In the genomic region with DNA sequence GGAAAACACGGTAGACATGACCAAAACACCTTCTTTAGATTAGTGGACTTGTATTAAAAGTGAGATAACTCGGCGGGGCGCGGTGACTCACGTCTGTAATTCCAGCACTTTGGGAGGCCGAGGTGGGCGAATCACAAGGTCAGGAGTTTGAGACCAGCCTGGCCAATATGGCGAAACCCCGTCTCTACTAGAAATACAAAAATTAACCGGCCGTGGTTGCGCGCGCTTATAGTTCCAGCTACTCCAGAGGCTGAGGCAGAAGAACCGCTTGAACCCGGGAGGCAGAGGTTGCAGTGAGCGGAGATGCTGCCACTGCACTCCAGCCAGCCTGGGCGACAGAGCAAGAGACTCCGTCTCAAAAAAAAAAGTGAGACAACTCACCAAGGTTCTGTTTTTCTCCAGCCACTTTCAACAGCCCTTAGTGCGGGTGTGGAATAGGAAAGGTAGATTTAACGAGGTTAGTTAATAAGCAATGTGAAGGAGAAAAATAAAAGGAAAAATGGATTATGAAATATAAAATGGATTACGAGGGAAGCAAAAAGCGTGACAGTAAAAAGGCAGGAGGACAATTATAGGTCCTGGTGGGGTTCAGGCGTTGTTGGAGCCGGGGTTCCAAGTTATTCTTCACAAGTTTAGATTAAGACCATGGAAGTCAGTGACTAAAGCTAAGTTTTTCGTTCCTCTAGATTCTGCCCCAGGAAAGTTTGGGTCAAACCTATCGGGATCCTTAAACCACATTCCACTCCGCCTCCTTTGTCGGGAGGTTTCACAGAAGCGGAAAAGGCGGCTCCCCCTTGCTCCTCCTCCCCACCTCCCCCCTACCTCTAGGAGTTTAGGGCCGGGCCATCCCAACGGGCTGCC, we compare ENCODE assay signal across 1 cellular context.
TF ChIP-seq lines count a peak whose summit lies in the region.

No MANE protein-coding gene starts in this region.

TF ChIP-seq in GM12878, 131 proteins besides CTCF, POLR2A, EP300 and RAD21 (continued from another document and continues in another):
- TF ChIP-seq, protein P1, sequence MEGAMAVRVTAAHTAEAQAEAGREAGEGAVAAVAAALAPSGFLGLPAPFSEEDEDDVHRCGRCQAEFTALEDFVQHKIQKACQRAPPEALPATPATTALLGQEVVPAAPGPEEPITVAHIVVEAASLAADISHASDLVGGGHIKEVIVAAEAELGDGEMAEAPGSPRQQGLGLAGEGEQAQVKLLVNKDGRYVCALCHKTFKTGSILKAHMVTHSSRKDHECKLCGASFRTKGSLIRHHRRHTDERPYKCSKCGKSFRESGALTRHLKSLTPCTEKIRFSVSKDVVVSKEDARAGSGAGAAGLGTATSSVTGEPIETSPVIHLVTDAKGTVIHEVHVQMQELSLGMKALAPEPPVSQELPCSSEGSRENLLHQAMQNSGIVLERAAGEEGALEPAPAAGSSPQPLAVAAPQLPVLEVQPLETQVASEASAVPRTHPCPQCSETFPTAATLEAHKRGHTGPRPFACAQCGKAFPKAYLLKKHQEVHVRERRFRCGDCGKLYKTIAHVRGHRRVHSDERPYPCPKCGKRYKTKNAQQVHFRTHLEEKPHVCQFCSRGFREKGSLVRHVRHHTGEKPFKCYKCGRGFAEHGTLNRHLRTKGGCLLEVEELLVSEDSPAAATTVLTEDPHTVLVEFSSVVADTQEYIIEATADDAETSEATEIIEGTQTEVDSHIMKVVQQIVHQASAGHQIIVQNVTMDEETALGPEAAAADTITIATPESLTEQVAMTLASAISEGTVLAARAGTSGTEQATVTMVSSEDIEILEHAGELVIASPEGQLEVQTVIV (IDR thresholded peaks at IDR 0.05; ENCODE audit: borderline replicate concordance, partially characterized antibody) = no peak
- TF ChIP-seq POLR2AphosphoS5 (IDR thresholded peaks at IDR 0.05; ENCODE audit: low read length) = no peak
- TF ChIP-seq FOXK2 (IDR thresholded peaks at IDR 0.05) = no peak
- TF ChIP-seq ZBTB11 (CRISPR knock-in tag; IDR thresholded peaks at IDR 0.05) = no peak
- no peak for TF ChIP-seq MYB (IDR thresholded peaks at IDR 0.05; ENCODE audit: borderline replicate concordance, low read depth, low read length)
- TF ChIP-seq WRNIP1 (IDR thresholded peaks at IDR 0.05; ENCODE audit: borderline replicate concordance, low read depth, low read length) = no peak
- TF ChIP-seq GATAD2B (conservative IDR thresholded peaks at IDR 0.05; ENCODE audit: low read depth) = no peak
- TF ChIP-seq RCOR1 (conservative IDR thresholded peaks at IDR 0.05; ENCODE audit: low read depth, low read length) = no peak
- TF ChIP-seq, protein P2, sequence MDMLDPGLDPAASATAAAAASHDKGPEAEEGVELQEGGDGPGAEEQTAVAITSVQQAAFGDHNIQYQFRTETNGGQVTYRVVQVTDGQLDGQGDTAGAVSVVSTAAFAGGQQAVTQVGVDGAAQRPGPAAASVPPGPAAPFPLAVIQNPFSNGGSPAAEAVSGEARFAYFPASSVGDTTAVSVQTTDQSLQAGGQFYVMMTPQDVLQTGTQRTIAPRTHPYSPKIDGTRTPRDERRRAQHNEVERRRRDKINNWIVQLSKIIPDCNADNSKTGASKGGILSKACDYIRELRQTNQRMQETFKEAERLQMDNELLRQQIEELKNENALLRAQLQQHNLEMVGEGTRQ (IDR thresholded peaks at IDR 0.05; ENCODE audit: borderline replicate concordance, low read depth, low read length) = no peak
- TF ChIP-seq KDM1A (IDR thresholded peaks at IDR 0.05; ENCODE audit: borderline replicate concordance) = no peak
- TF ChIP-seq PML (IDR thresholded peaks at IDR 0.05; ENCODE audit: low read length) = no peak
- no peak for TF ChIP-seq LARP7 (IDR thresholded peaks at IDR 0.05)
- 0 out of 2 replicates have a peak, but pooled peaks have one; percentile 21 for TF ChIP-seq CBFB (IDR thresholded peaks at IDR 0.05; ENCODE audit: low read depth)
- TF ChIP-seq RUNX3 (IDR thresholded peaks at IDR 0.05; ENCODE audit: low read length) = no peak; the same call in 1 of the 2 replicates
- TF ChIP-seq EED (IDR thresholded peaks at IDR 0.05; ENCODE audit: low read depth) = no peak
- TF ChIP-seq, protein P3, sequence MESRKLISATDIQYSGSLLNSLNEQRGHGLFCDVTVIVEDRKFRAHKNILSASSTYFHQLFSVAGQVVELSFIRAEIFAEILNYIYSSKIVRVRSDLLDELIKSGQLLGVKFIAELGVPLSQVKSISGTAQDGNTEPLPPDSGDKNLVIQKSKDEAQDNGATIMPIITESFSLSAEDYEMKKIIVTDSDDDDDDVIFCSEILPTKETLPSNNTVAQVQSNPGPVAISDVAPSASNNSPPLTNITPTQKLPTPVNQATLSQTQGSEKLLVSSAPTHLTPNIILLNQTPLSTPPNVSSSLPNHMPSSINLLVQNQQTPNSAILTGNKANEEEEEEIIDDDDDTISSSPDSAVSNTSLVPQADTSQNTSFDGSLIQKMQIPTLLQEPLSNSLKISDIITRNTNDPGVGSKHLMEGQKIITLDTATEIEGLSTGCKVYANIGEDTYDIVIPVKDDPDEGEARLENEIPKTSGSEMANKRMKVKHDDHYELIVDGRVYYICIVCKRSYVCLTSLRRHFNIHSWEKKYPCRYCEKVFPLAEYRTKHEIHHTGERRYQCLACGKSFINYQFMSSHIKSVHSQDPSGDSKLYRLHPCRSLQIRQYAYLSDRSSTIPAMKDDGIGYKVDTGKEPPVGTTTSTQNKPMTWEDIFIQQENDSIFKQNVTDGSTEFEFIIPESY (IDR thresholded peaks at IDR 0.05) = no peak
- TF ChIP-seq ESRRA (IDR thresholded peaks at IDR 0.05; ENCODE audit: low read length) = no peak
- peak; percentile 40; the same call in 1 of the 2 replicates for TF ChIP-seq RELB (IDR thresholded peaks at IDR 0.05; ENCODE audit: low read depth)
- no peak for TF ChIP-seq ZNF274 (IDR thresholded peaks at IDR 0.05; ENCODE audit: insufficient read depth, insufficient read length)
- TF ChIP-seq, protein P4, sequence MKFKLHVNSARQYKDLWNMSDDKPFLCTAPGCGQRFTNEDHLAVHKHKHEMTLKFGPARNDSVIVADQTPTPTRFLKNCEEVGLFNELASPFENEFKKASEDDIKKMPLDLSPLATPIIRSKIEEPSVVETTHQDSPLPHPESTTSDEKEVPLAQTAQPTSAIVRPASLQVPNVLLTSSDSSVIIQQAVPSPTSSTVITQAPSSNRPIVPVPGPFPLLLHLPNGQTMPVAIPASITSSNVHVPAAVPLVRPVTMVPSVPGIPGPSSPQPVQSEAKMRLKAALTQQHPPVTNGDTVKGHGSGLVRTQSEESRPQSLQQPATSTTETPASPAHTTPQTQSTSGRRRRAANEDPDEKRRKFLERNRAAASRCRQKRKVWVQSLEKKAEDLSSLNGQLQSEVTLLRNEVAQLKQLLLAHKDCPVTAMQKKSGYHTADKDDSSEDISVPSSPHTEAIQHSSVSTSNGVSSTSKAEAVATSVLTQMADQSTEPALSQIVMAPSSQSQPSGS (IDR thresholded peaks at IDR 0.05; ENCODE audit: low read length) = no peak
- TF ChIP-seq KAT2A (conservative IDR thresholded peaks at IDR 0.05; ENCODE audit: control insufficient read depth, low read depth, low read length) = no peak
- TF ChIP-seq, protein P5, sequence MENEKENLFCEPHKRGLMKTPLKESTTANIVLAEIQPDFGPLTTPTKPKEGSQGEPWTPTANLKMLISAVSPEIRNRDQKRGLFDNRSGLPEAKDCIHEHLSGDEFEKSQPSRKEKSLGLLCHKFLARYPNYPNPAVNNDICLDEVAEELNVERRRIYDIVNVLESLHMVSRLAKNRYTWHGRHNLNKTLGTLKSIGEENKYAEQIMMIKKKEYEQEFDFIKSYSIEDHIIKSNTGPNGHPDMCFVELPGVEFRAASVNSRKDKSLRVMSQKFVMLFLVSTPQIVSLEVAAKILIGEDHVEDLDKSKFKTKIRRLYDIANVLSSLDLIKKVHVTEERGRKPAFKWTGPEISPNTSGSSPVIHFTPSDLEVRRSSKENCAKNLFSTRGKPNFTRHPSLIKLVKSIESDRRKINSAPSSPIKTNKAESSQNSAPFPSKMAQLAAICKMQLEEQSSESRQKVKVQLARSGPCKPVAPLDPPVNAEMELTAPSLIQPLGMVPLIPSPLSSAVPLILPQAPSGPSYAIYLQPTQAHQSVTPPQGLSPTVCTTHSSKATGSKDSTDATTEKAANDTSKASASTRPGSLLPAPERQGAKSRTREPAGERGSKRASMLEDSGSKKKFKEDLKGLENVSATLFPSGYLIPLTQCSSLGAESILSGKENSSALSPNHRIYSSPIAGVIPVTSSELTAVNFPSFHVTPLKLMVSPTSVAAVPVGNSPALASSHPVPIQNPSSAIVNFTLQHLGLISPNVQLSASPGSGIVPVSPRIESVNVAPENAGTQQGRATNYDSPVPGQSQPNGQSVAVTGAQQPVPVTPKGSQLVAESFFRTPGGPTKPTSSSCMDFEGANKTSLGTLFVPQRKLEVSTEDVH (IDR thresholded peaks at IDR 0.05; ENCODE audit: low read depth, partially characterized antibody) = no peak
- no peak; the same call in 1 of the 2 replicates for TF ChIP-seq SIN3A (IDR thresholded peaks at IDR 0.05; ENCODE audit: low read depth, low read length)
- no peak for TF ChIP-seq HDAC6 (IDR thresholded peaks at IDR 0.05; ENCODE audit: unreplicated experiment)
- TF ChIP-seq CREM (IDR thresholded peaks at IDR 0.05; ENCODE audit: low read depth) = no peak
- TF ChIP-seq MEF2B (IDR thresholded peaks at IDR 0.05; ENCODE audit: partially characterized antibody, poor library complexity, severe bottlenecking) = no peak
- TF ChIP-seq ATF7 (IDR thresholded peaks at IDR 0.05; ENCODE audit: low read depth) = no peak
- TF ChIP-seq NFXL1 (IDR thresholded peaks at IDR 0.05; ENCODE audit: borderline replicate concordance) = no peak
- no peak for TF ChIP-seq CHD2 (IDR thresholded peaks at IDR 0.05; ENCODE audit: borderline replicate concordance, low read depth, low read length)
- TF ChIP-seq MTA2 (IDR thresholded peaks at IDR 0.05; ENCODE audit: low read depth) = no peak
- TF ChIP-seq RFX5 (IDR thresholded peaks at IDR 0.05; ENCODE audit: low read depth, low read length) = no peak
- TF ChIP-seq USF1 (IDR thresholded peaks at IDR 0.05; ENCODE audit: borderline replicate concordance, extremely low read length, insufficient read depth, low read depth, low read length) = no peak
- no peak for TF ChIP-seq CBX5 (IDR thresholded peaks at IDR 0.05; ENCODE audit: low read depth)
- TF ChIP-seq SIX5 (IDR thresholded peaks at IDR 0.05; ENCODE audit: low read depth, low read length, severe bottlenecking) = no peak
- peak; percentile 76 to 81 for TF ChIP-seq IKZF2 (IDR thresholded peaks at IDR 0.05)
- TF ChIP-seq SUPT20H (IDR thresholded peaks at IDR 0.05; ENCODE audit: borderline replicate concordance, control insufficient read depth, low read depth, low read length) = no peak
- TF ChIP-seq ASH2L (IDR thresholded peaks at IDR 0.05; ENCODE audit: borderline replicate concordance, low read depth) = no peak
- no peak for TF ChIP-seq TAF1 (IDR thresholded peaks at IDR 0.05; ENCODE audit: borderline replicate concordance, low read depth, low read length)
- TF ChIP-seq PAX8 (IDR thresholded peaks at IDR 0.05) = no peak; the same call in 1 of the 2 replicates
- TF ChIP-seq, protein P6, sequence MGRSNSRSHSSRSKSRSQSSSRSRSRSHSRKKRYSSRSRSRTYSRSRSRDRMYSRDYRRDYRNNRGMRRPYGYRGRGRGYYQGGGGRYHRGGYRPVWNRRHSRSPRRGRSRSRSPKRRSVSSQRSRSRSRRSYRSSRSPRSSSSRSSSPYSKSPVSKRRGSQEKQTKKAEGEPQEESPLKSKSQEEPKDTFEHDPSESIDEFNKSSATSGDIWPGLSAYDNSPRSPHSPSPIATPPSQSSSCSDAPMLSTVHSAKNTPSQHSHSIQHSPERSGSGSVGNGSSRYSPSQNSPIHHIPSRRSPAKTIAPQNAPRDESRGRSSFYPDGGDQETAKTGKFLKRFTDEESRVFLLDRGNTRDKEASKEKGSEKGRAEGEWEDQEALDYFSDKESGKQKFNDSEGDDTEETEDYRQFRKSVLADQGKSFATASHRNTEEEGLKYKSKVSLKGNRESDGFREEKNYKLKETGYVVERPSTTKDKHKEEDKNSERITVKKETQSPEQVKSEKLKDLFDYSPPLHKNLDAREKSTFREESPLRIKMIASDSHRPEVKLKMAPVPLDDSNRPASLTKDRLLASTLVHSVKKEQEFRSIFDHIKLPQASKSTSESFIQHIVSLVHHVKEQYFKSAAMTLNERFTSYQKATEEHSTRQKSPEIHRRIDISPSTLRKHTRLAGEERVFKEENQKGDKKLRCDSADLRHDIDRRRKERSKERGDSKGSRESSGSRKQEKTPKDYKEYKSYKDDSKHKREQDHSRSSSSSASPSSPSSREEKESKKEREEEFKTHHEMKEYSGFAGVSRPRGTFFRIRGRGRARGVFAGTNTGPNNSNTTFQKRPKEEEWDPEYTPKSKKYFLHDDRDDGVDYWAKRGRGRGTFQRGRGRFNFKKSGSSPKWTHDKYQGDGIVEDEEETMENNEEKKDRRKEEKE (IDR thresholded peaks at IDR 0.05) = no peak
